8 cellular contexts compared by ENCODE assay signal in the genomic region with DNA sequence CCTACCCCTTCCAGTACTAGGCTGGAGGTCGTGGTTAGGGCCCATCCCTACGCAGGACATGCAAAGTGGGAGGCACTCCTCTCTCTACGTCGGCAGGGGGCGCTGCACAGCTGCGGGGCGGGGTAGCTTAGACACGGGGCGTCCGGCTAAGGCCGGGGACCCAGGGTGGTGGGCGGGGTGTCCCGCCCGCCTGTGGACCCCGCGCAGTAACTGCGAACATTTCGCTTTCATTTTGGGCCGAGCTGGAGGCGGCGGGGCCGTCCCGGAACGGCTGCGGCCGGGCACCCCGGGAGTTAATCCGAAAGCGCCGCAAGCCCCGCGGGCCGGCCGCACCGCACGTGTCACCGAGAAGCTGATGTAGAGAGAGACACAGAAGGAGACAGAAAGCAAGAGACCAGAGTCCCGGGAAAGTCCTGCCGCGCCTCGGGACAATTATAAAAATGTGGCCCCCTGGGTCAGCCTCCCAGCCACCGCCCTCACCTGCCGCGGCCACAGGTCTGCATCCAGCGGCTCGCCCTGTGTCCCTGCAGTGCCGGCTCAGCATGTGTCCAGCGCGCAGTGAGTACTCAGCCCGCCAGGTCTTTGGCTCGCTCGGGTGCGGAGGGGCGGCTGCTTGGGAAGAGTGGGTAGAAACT.
DNase-seq lines count a peak whose midpoint lies in the region; ATAC-seq and TF ChIP-seq lines count a peak whose summit lies in the region.

Gene IL12A, plus strand, starts transcription at position 219 of the 635 bp plus-strand sequence.

- no peaks in the 10 kb centered on the region for H3K36me3 ChIP-seq in endocrine pancreas (ENCODE audit: control insufficient read depth, insufficient read depth, low read length)

- no peaks in the 10 kb centered on the region for H3K27me3 ChIP-seq in endocrine pancreas (ENCODE audit: control insufficient read depth, insufficient read depth, low read length)

- peak within 1 kb of the TSS; percentile 61 for H3K9ac ChIP-seq in endocrine pancreas (ENCODE audit: control insufficient read depth, insufficient read depth, low read length)

- no peaks in the 10 kb centered on the region for H3K9me3 ChIP-seq in endocrine pancreas (ENCODE audit: control insufficient read depth, low read length)

- ATAC-seq in GM18867 (IDR thresholded peaks at IDR 0.05; ENCODE audit: unreplicated experiment), result peak; percentile 91
- peak; percentile 93 for ATAC-seq in HG03066 (IDR thresholded peaks at IDR 0.05; ENCODE audit: low read depth, unreplicated experiment)

- H3K4me3 ChIP-seq in endocrine pancreas (ENCODE audit: control insufficient read depth, insufficient read depth, low read length), result no peak within 1 kb of the TSS

- no peaks in the 10 kb centered on the region for H3K4me1 ChIP-seq in endocrine pancreas (ENCODE audit: control insufficient read depth, insufficient read depth, low read length)

- peak; percentile 93 for TF ChIP-seq CTCF in AG09319 (IDR thresholded peaks at IDR 0.05; ENCODE audit: low read depth, low read length)

- DNase-seq in AG09319 (ENCODE audit: extremely low read depth, low read depth), result peak; percentile 28
- peak; percentile 13 for DNase-seq in NCI-H524 treated with DMSO at 0.1 percent for 48 hours (lab: John Stamatoyannopoulos, UW)
- DNase-seq in activated CD8-positive, alpha-beta memory T cell treated with anti-CD3 and anti-CD28 coated beads for 24 hours, result peak; percentile 94
- peak; percentile 28 for DNase-seq in middle frontal gyrus (ENCODE audit: extremely low spot score, low spot score)
- peak; percentile 76 to 78 for DNase-seq in stimulated activated CD8-positive, alpha-beta memory T cell treated with anti-CD3 and anti-CD28 coated beads, Interleukin-2, amount 100 ng/mL, for 48 hours (ENCODE audit: low read depth in 2 of 2)

Comparison
In these comparisons a context has a peak if more than half of its experiments do, and no peak if none do; other contexts are left out.
1. DNase-seq: peak in every context shown above with its lines; median percentile 94 in activated CD8-positive, alpha-beta memory T cell treated with anti-CD3 and anti-CD28 coated beads for 24 hours; 77 in stimulated activated CD8-positive, alpha-beta memory T cell treated with anti-CD3 and anti-CD28 coated beads, Interleukin-2, amount 100 ng/mL, for 48 hours; 28 in AG09319; 28 in middle frontal gyrus; 13 in NCI-H524 treated with DMSO at 0.1 percent for 48 hours.